1 cellular context compared by ENCODE assay signal in the genomic region with DNA sequence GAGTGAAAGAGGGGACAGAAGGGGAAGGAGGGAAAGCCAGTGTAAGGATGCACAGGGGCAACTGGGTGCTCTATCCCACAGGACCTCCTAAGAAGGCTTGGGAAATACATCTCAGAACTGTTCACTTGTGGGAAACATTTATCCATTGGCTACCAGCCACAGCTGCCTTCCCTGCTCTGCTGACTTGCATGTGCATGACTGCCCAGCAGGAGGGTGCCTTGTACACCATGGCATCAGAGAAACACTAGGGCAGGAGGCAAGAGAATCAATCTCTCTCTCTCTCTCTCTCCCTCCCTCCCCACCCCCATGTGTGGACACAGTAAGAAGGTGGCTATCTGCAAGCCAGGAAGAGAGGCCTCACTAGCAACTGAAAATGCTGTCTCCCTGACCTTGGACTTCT.
TF ChIP-seq lines count a peak whose summit lies in the region.

No MANE protein-coding gene starts in this region.

TF ChIP-seq in HCT116, 20 proteins besides CTCF, POLR2A, EP300 and RAD21 (continued from another document):
- TF ChIP-seq, protein P1, sequence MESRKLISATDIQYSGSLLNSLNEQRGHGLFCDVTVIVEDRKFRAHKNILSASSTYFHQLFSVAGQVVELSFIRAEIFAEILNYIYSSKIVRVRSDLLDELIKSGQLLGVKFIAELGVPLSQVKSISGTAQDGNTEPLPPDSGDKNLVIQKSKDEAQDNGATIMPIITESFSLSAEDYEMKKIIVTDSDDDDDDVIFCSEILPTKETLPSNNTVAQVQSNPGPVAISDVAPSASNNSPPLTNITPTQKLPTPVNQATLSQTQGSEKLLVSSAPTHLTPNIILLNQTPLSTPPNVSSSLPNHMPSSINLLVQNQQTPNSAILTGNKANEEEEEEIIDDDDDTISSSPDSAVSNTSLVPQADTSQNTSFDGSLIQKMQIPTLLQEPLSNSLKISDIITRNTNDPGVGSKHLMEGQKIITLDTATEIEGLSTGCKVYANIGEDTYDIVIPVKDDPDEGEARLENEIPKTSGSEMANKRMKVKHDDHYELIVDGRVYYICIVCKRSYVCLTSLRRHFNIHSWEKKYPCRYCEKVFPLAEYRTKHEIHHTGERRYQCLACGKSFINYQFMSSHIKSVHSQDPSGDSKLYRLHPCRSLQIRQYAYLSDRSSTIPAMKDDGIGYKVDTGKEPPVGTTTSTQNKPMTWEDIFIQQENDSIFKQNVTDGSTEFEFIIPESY (IDR thresholded peaks at IDR 0.05; ENCODE audit: extremely low read depth, insufficient replicate concordance, low read length), result no peak
- no peak for TF ChIP-seq TCF7L2 (IDR thresholded peaks at IDR 0.05; ENCODE audit: borderline replicate concordance, extremely low read depth, insufficient read depth, insufficient read length)
